ENCODE assay signal across 1 cellular context in genomic region chr10:84291389-84291788, GRCh38.
A peak's percentile ranks its signal among the peaks of the same experiment; 100 is the strongest.
TF ChIP-seq lines count a peak whose summit lies in the region.

No MANE protein-coding gene starts in this region.

TF ChIP-seq in IMR-90, 13 proteins besides CTCF, POLR2A, EP300 and RAD21 (continued from another document):
- TF ChIP-seq RCOR1 (IDR thresholded peaks at IDR 0.05; ENCODE audit: insufficient replicate concordance, low read length) (peak; percentile 95), CHD1 (IDR thresholded peaks at IDR 0.05; ENCODE audit: low read depth, low read length) (no peak)
